In genomic region chr7:6167587-6168154, GRCh38 we compare ENCODE assay signal across 1 cellular context.
TF ChIP-seq lines count a peak whose summit lies in the region.

No MANE protein-coding gene starts in this region.

TF ChIP-seq in GM23338, 12 proteins besides CTCF, POLR2A, EP300 and RAD21 (continued from another document):
- TF ChIP-seq ZNF462 (CRISPR knock-in tag; IDR thresholded peaks at IDR 0.05) = no peak
